10 cellular contexts compared by ENCODE assay signal in genomic region chr9:26746357-26747072, GRCh38.
DNase-seq lines count a peak whose midpoint lies in the region; ATAC-seq and TF ChIP-seq lines count a peak whose summit lies in the region.
"Had no signal": no experiment of that assay in that cellular context is flagged by ENCODE, and none has a peak within 500 bp of the region (broad histone marks: within the 10 kb centered on the region; RNA-seq: fewer than 3 reads in every experiment).

No MANE protein-coding gene starts in this region.

- peaks cover 0 to 2% (median 0%) of the 10 kb centered on the region in 4 donors for H3K4me1 Mint-ChIP-seq in naive thymus-derived CD8-positive, alpha-beta T cell
- H3K4me1 Mint-ChIP-seq: activated naive CD4-positive, alpha-beta T cell treated with anti-CD3 and anti-CD28 coated beads, Interleukin-2, amount 10 ng/mL, durations not matched to agents 7 days and 5 days had no signal

- no peaks in the 10 kb centered on the region for H3K9me3 Mint-ChIP-seq in naive thymus-derived CD8-positive, alpha-beta T cell
- H3K9me3 Mint-ChIP-seq: activated naive CD4-positive, alpha-beta T cell treated with anti-CD3 and anti-CD28 coated beads, Interleukin-2, amount 10 ng/mL, durations not matched to agents 7 days and 5 days had no signal

- POLR2A ChIA-PET in naive thymus-derived CD8-positive, alpha-beta T cell (lab: Charles Lee) = no interaction called here

- no peak overlapping the region for H3K4me3 ChIP-seq in cardiac fibroblast (replicated peaks in 1 of 2; ENCODE audit: low read depth in 2 of 2, low read length in 2 of 2)

- TF ChIP-seq CTCF in cardiac fibroblast (IDR thresholded peaks at IDR 0.05; ENCODE audit: low read depth, low read length) = no peak

- peaks cover 0 to 7% (median 2%) of the 10 kb centered on the region in 5 donors for H3K27me3 Mint-ChIP-seq in naive thymus-derived CD8-positive, alpha-beta T cell

- H3K27ac Mint-ChIP-seq in naive thymus-derived CD8-positive, alpha-beta T cell = no peak overlapping the region
- H3K27ac Mint-ChIP-seq: activated naive CD4-positive, alpha-beta T cell treated with anti-CD3 and anti-CD28 coated beads, Interleukin-2, amount 10 ng/mL, durations not matched to agents 7 days and 5 days had no signal

- no peaks in the 10 kb centered on the region for H3K36me3 Mint-ChIP-seq in naive thymus-derived CD8-positive, alpha-beta T cell
- H3K36me3 Mint-ChIP-seq: activated naive CD4-positive, alpha-beta T cell treated with anti-CD3 and anti-CD28 coated beads, Interleukin-2, amount 10 ng/mL, durations not matched to agents 7 days and 5 days had no signal

- DNase-seq in COLO829 (ENCODE audit: low spot score) (peak; percentile 44), cardiac fibroblast (ENCODE audit: low read depth in 2 of 2) (peak; percentile 2 to 62), left lobe of liver (ENCODE audit: low spot score) (no peak), HUDEP-2 (lab: John Stamatoyannopoulos, UW; ENCODE audit: unreplicated experiment in 76 of 76) (no peak)
- no peak for DNase-seq in naive thymus-derived CD8-positive, alpha-beta T cell
- DNase-seq in activated naive CD4-positive, alpha-beta T cell treated with Interleukin-2 at 50 U/mL for 16 hours = no peak
- DNase-seq: activated naive CD4-positive, alpha-beta T cell treated with anti-CD3 and anti-CD28 coated beads, Interleukin-2, amount 10 ng/mL, durations not matched to agents 7 days and 5 days; NCI-H187 treated with DMSO at 0.1 percent for 48 hours had no signal

- no peak overlapping the region for H3K4me3 Mint-ChIP-seq in naive thymus-derived CD8-positive, alpha-beta T cell
- H3K4me3 Mint-ChIP-seq: activated naive CD4-positive, alpha-beta T cell treated with anti-CD3 and anti-CD28 coated beads, Interleukin-2, amount 10 ng/mL, durations not matched to agents 7 days and 5 days had no signal

- ATAC-seq in GM21360 (IDR thresholded peaks at IDR 0.05; ENCODE audit: unreplicated experiment) (peak; percentile 83), HG03280 (IDR thresholded peaks at IDR 0.05; ENCODE audit: unreplicated experiment) (peak; percentile 81), left lobe of liver (no peak)
- no peak for ATAC-seq in naive thymus-derived CD8-positive, alpha-beta T cell

Comparison
In these comparisons a context has a peak if more than half of its experiments do, and no peak if none do; other contexts are left out.
1. DNase-seq: peak in COLO829 (single experiment) and cardiac fibroblast (2 of 2); none in naive thymus-derived CD8-positive, alpha-beta T cell (0 of 10), left lobe of liver (single experiment), HUDEP-2 (0 of 76) and activated naive CD4-positive, alpha-beta T cell treated with Interleukin-2 at 50 U/mL for 16 hours (single experiment).
2. ATAC-seq: peak in GM21360 (single experiment) and HG03280 (single experiment); none in naive thymus-derived CD8-positive, alpha-beta T cell (0 of 2) and left lobe of liver (single experiment).